ENCODE assay signal across 25 cellular contexts in genomic region chr21:42846221-42846620, GRCh38. TPM values are rescaled to one million over a fixed set of nuclear protein-coding genes. Genes with fewer than 3 reads are reported as not detected.
DNase-seq lines count a peak whose midpoint lies in the region; ATAC-seq, FAIRE-seq and TF ChIP-seq lines count a peak whose summit lies in the region.
"Had no signal": no experiment of that assay in that cellular context is flagged by ENCODE, and none has a peak within 500 bp of the region (broad histone marks: within the 10 kb centered on the region; RNA-seq: fewer than 3 reads in every experiment).

No MANE protein-coding gene starts in this region.

- no peaks in the 10 kb centered on the region for H3K9me3 Mint-ChIP-seq in activated CD4-positive, alpha-beta T cell treated with anti-CD3 and anti-CD28 coated beads for 36 hours (ENCODE audit: low read depth)
- H3K9me3 Mint-ChIP-seq: dendritic cell treated with granulocyte-macrophage colony-stimulating factor and Interleukin-4, amounts not matched to agents 40 ng/mL and 50 ng/mL, for 4 days had no signal

- no peak overlapping the region for H2AK5ac ChIP-seq in neuronal stem cell (ENCODE audit: low read depth, low read length)

- H2BK120ac ChIP-seq in neuronal stem cell (ENCODE audit: low read depth, low read length), result no peak overlapping the region

- DNase-seq in activated CD4-positive, alpha-beta T cell treated with anti-CD3 and anti-CD28 coated beads for 48 hours, result peak; percentile 1
- DNase-seq in activated CD4-positive, alpha-beta T cell treated with anti-CD3 and anti-CD28 coated beads for 36 hours, result no peak
- peak in 2 of 3 donors; percentile 31 to 35 for DNase-seq in right lobe of liver
- DNase-seq in HepG2 (ENCODE audit: low spot score), result no peak
- DNase-seq in neuronal stem cell (ENCODE audit: low spot score), result no peak
- no peak for DNase-seq in urothelium cell line (ENCODE audit: low spot score)
- no peak for DNase-seq in activated gamma-delta T cell treated with Interleukin-2 at 50 U/mL for 16 hours
- no peak for DNase-seq in transverse colon
- DNase-seq: activated CD4-positive, alpha-beta T cell treated with anti-CD3 and anti-CD28 coated beads for 4 hours; activated naive CD4-positive, alpha-beta T cell treated with Interleukin-2 at 50 U/mL for 16 hours; Calu3; MV-4-11; NCI-H1694 treated with DMSO at 0.1 percent for 48 hours; NCI-H526 treated with DMSO at 0.1 percent for 48 hours; small intestine; stimulated activated CD4-positive, alpha-beta T cell treated with anti-CD3 and anti-CD28 coated beads, Interleukin-4, amount 100 ng/mL, for 1 hour; stimulated activated naive CD8-positive, alpha-beta T cell treated with anti-CD3 and anti-CD28 coated beads, Interleukin-15, Interleukin-2, amounts not matched to agents 100 U/mL and 50 U/mL, for 24 hours had no signal

- H3K4me3 Mint-ChIP-seq in activated CD4-positive, alpha-beta T cell treated with anti-CD3 and anti-CD28 coated beads for 36 hours, result no peak overlapping the region
- H3K4me3 Mint-ChIP-seq: dendritic cell treated with granulocyte-macrophage colony-stimulating factor and Interleukin-4, amounts not matched to agents 40 ng/mL and 50 ng/mL, for 4 days had no signal

- H3K36me3 Mint-ChIP-seq in activated CD4-positive, alpha-beta T cell treated with anti-CD3 and anti-CD28 coated beads for 36 hours (ENCODE audit: low read depth), result peaks cover 58% of the 10 kb centered on the region

- no peak overlapping the region for H2BK12ac ChIP-seq in neuronal stem cell (ENCODE audit: low read length)

- peaks cover 15% of the 10 kb centered on the region for H3K79me1 ChIP-seq in neuronal stem cell (ENCODE audit: low read depth, low read length)

- BruUV-seq in HepG2 (replicated peaks; lab: Mats Ljungman, UMichigan), result no TSS peak

- no peak for TF ChIP-seq CTCF in right lobe of liver (IDR thresholded peaks at IDR 0.05)
- no peak for TF ChIP-seq CTCF in HepG2 (CRISPR knock-in tag; IDR thresholded peaks at IDR 0.05)
- no peak for TF ChIP-seq CTCF in transverse colon (IDR thresholded peaks at IDR 0.05)

- no peak overlapping the region for H3K18ac ChIP-seq in neuronal stem cell (ENCODE audit: low read length)

- H3K4me2 ChIP-seq in HepG2 (ENCODE audit: low read depth, low read length) (no peak overlapping the region), neuronal stem cell (ENCODE audit: insufficient read depth, low read length, poor library complexity, severe bottlenecking) (no peak overlapping the region)
- H3K4me2 ChIP-seq: A549 had no signal

- H3K4me3 ChIP-seq in right lobe of liver (no peak overlapping the region), HepG2 (replicated peaks in 1 of 3; ENCODE audit: insufficient read depth in 1 of 3, low read depth in 2 of 3, low read length in 3 of 3) (no peak overlapping the region), neuronal stem cell (ENCODE audit: low read length in 2 of 2) (no peak overlapping the region), transverse colon (no peak overlapping the region)
- H3K4me3 ChIP-seq: A549, cardiac muscle cell, prostate gland, tibial nerve had no signal

- intact Hi-C loops in activated CD4-positive, alpha-beta T cell treated with anti-CD3 and anti-CD28 coated beads for 36 hours (cut with DNase I, micrococcal nuclease), result no loop called here
- intact Hi-C loops in right lobe of liver (cut with DNase I) (no loop called here), HepG2 (cut with micrococcal nuclease; ENCODE audit: unreplicated experiment) (no loop called here), transverse colon (cut with DNase I; ENCODE audit: low total_unique reads) (no loop called here)

- in situ Hi-C loops in HepG2 (cut with HindIII; ENCODE audit: extremely low pct_ligation_motif_present, low pct_unique_long_range_greater_than_20kb) (no loop called here), transverse colon (cut with MboI; ENCODE audit: low pct_ligation_motif_present in 1 of 4, low pct_unique_long_range_greater_than_20kb in 1 of 4, low sequenced_read_pairs in 3 of 4) (no loop called here)

- no peak overlapping the region for H3K4ac ChIP-seq in neuronal stem cell (ENCODE audit: low read length)

- H3K27me3 ChIP-seq in right lobe of liver (no peaks in the 10 kb centered on the region), HepG2 (ENCODE audit: control insufficient read depth in 1 of 2, insufficient read depth in 2 of 2, low read length in 2 of 2) (no peaks in the 10 kb centered on the region), neuronal stem cell (ENCODE audit: control insufficient read depth in 3 of 3, insufficient read depth in 3 of 3, low read depth in 1 of 3, low read length in 3 of 3) (no peaks in the 10 kb centered on the region), transverse colon (no peaks in the 10 kb centered on the region)
- H3K27me3 ChIP-seq: cardiac muscle cell, tibial nerve had no signal

- no peak overlapping the region for H3K27ac ChIP-seq in right lobe of liver
- no peak overlapping the region for H3K27ac ChIP-seq in HepG2 (ENCODE audit: extremely low read length, insufficient read depth, low read length)
- no peak overlapping the region for H3K27ac ChIP-seq in neuronal stem cell (replicated peaks; ENCODE audit: low read length)
- H3K27ac ChIP-seq in transverse colon, result no peak overlapping the region
- H3K27ac ChIP-seq: A549, cardiac muscle cell, tibial nerve had no signal

- no peak for ATAC-seq in activated CD4-positive, alpha-beta T cell treated with anti-CD3 and anti-CD28 coated beads for 36 hours
- no peak for ATAC-seq in right lobe of liver
- ATAC-seq in HepG2, result no peak
- ATAC-seq: A549; left lobe of liver; stimulated activated naive CD8-positive, alpha-beta T cell treated with anti-CD3 and anti-CD28 coated beads, Interleukin-15, Interleukin-2, amounts not matched to agents 100 U/mL and 50 U/mL, for 24 hours had no signal

- CTCF ChIA-PET in activated CD4-positive, alpha-beta T cell treated with anti-CD3 and anti-CD28 coated beads for 36 hours (lab: Charles Lee), result no interaction called here
- CTCF ChIA-PET in HepG2 (lab: Yijun Ruan, JAX; ENCODE audit: low intra/inter-chr PET ratio, low total read pairs), result no interaction called here

- no peak overlapping the region for H2BK15ac ChIP-seq in neuronal stem cell (ENCODE audit: low read length)

- no peaks in the 10 kb centered on the region for H3K4me1 Mint-ChIP-seq in activated CD4-positive, alpha-beta T cell treated with anti-CD3 and anti-CD28 coated beads for 36 hours

- H2BK5ac ChIP-seq in neuronal stem cell (ENCODE audit: low read length), result no peak overlapping the region

- H3K79me2 ChIP-seq in HepG2 (ENCODE audit: insufficient read depth, low read length), result peaks cover 6% of the 10 kb centered on the region

- TF ChIP-seq EP300 in HepG2 (IDR thresholded peaks at IDR 0.05; ENCODE audit: low read depth in 2 of 2, low read length in 2 of 2) (no peak), HepG2 (CRISPR knock-in tag; IDR thresholded peaks at IDR 0.05; ENCODE audit: borderline replicate concordance) (no peak), transverse colon (IDR thresholded peaks at IDR 0.05; ENCODE audit: low read depth) (no peak)

- TF ChIP-seq RAD21 in HepG2 (CRISPR knock-in tag; IDR thresholded peaks at IDR 0.05), result no peak

- H3K4me1 ChIP-seq in right lobe of liver, result peaks cover 0 to 19% (median 12%) of the 10 kb centered on the region in 4 donors
- H3K4me1 ChIP-seq in HepG2 (ENCODE audit: insufficient read depth, low read length), result no peaks in the 10 kb centered on the region
- H3K4me1 ChIP-seq in neuronal stem cell (ENCODE audit: control insufficient read depth in 2 of 2, insufficient read depth in 1 of 2, low read depth in 1 of 2, low read length in 2 of 2), result peaks cover 0 to 4% of the 10 kb centered on the region in 2 donors
- no peaks in the 10 kb centered on the region for H3K4me1 ChIP-seq in transverse colon
- H3K4me1 ChIP-seq: A549, prostate gland, tibial nerve had no signal

- POLR2A ChIA-PET in activated CD4-positive, alpha-beta T cell treated with anti-CD3 and anti-CD28 coated beads for 36 hours (lab: Charles Lee), result no interaction called here
- POLR2A ChIA-PET in HepG2 (lab: Yijun Ruan, JAX), result no interaction called here

- no peak overlapping the region for H2AFZ ChIP-seq in HepG2 (ENCODE audit: low read length)
- H2AFZ ChIP-seq in neuronal stem cell (ENCODE audit: low read length), result no peak overlapping the region

- peaks cover 0 to 35% (median 9%) of the 10 kb centered on the region in 4 donors for H3K36me3 ChIP-seq in right lobe of liver
- peaks cover 22 to 76% of the 10 kb centered on the region in 2 experiments for H3K36me3 ChIP-seq in HepG2 (replicated peaks in 1 of 2; ENCODE audit: control insufficient read depth in 1 of 2, insufficient read depth in 2 of 2, low read length in 2 of 2)
- H3K36me3 ChIP-seq in neuronal stem cell (replicated peaks in 1 of 2; ENCODE audit: control insufficient read depth in 2 of 2, insufficient read depth in 2 of 2, low read length in 2 of 2), result peaks cover 46 to 81% of the 10 kb centered on the region in 2 donors
- H3K36me3 ChIP-seq in transverse colon, result peaks cover 0 to 17% (median 8%) of the 10 kb centered on the region in 4 donors

- no peak for TF ChIP-seq POLR2A in right lobe of liver (IDR thresholded peaks at IDR 0.05)
- no peak for TF ChIP-seq POLR2A in HepG2 (IDR thresholded peaks at IDR 0.05; ENCODE audit: insufficient read depth in 1 of 2, low read depth in 2 of 2, low read length in 2 of 2)
- no peak for TF ChIP-seq POLR2A in transverse colon (IDR thresholded peaks at IDR 0.05)

- no peak overlapping the region for H3K27ac Mint-ChIP-seq in activated CD4-positive, alpha-beta T cell treated with anti-CD3 and anti-CD28 coated beads for 36 hours
- H3K27ac Mint-ChIP-seq: dendritic cell treated with granulocyte-macrophage colony-stimulating factor and Interleukin-4, amounts not matched to agents 40 ng/mL and 50 ng/mL, for 4 days had no signal

- no peak overlapping the region for H3K23ac ChIP-seq in neuronal stem cell (ENCODE audit: low read depth, low read length, poor library complexity)

- 100% methylated on average over 3 of the region's 10 CpGs for WGBS in right lobe of liver (ENCODE audit: insufficient coverage, low coverage, low lambda C conversion rate, missing lambda C conversion rate)
- over 99% methylated on average over 10 of the region's 10 CpGs for WGBS in HepG2 (ENCODE audit: low lambda C conversion rate)
- no CpG with 5 or more reads among the region's 10 CpGs for WGBS in neuronal stem cell (ENCODE audit: extremely low coverage in 2 of 2, insufficient read length in 2 of 2, insufficient replicate concordance in 1 of 2), 2 donors
- WGBS in transverse colon (ENCODE audit: low coverage in 1 of 2), 2 donors, result 83 to 94% methylated on average over 6 to 10 of the region's 10 CpGs

- H4K91ac ChIP-seq in neuronal stem cell (ENCODE audit: low read depth, low read length, poor library complexity), result peak overlapping the region; percentile 67

- H3K9ac ChIP-seq in HepG2 (ENCODE audit: insufficient read depth, low read depth, low read length) (no peak overlapping the region), neuronal stem cell (ENCODE audit: low read depth, low read length, poor library complexity) (no peak overlapping the region)

- no peak overlapping the region for H4K8ac ChIP-seq in neuronal stem cell (ENCODE audit: low read depth, low read length)

- no peak overlapping the region for H3K14ac ChIP-seq in neuronal stem cell (ENCODE audit: low read length)

- H4K20me1 ChIP-seq in HepG2 (ENCODE audit: insufficient read depth, low read length), result no peaks in the 10 kb centered on the region

- FAIRE-seq in HepG2 (lab: Jason Lieb, UNC) (no peak), urothelium cell line (lab: Jason Lieb, UNC) (no peak)
- FAIRE-seq: A549, endometrium, GM19239, small intestine had no signal

- no peaks in the 10 kb centered on the region for H3K27me3 Mint-ChIP-seq in activated CD4-positive, alpha-beta T cell treated with anti-CD3 and anti-CD28 coated beads for 36 hours
- H3K27me3 Mint-ChIP-seq: dendritic cell treated with granulocyte-macrophage colony-stimulating factor and Interleukin-4, amounts not matched to agents 40 ng/mL and 50 ng/mL, for 4 days had no signal

- H3K9me3 ChIP-seq in right lobe of liver (no peaks in the 10 kb centered on the region), HepG2 (ENCODE audit: low read length) (no peaks in the 10 kb centered on the region), neuronal stem cell (replicated peaks in 1 of 2; ENCODE audit: control insufficient read depth in 2 of 2, insufficient read depth in 1 of 2, low read depth in 1 of 2, low read length in 2 of 2) (peaks cover 0 to 2% of the 10 kb centered on the region in 2 donors), transverse colon (no peaks in the 10 kb centered on the region)
- H3K9me3 ChIP-seq: A549, prostate gland, tibial nerve had no signal

RNA-seq across cellular contexts. Expression of gene WDR4, which starts 33.1 kb away (rescaled TPM):
- total RNA-seq in activated CD4-positive, alpha-beta T cell treated with anti-CD3 and anti-CD28 coated beads for 36 hours, result 10 to 100 TPM; 34.0 to 46.5 TPM
- total RNA-seq in right lobe of liver (10 to 100 TPM in 1 of 6 experiments, 1 to 10 TPM in 5; 6.3 to 10.5 (median 8.0) TPM), HepG2 (2016; rRNA removed; fragmentation: Illumina TruSeq; extraction: Trizol) (14.4 and 14.8 TPM in 2 replicates), transverse colon (10 to 100 TPM in 2 of 4 donors, 1 to 10 TPM in 2; 6.6 to 22.7 (median 10.3) TPM)
- 5.6 and 6.6 TPM in 2 replicates for total RNA-seq in HepG2 (2016; cell fraction: cytosol; rRNA removed; fragmentation: Illumina TruSeq; extraction: Trizol; ENCODE audit: low read depth)
- 13.1 and 14.9 TPM in 2 replicates for total RNA-seq in HepG2 (2016; cell fraction: insoluble cytoplasmic fraction; rRNA removed; fragmentation: Illumina TruSeq; extraction: Trizol)
- total RNA-seq in HepG2 (2016; cell fraction: membrane; rRNA removed; fragmentation: Illumina TruSeq; extraction: Trizol), result 6.4 and 7.7 TPM in 2 replicates
- 19.0 and 23.6 TPM in 2 replicates for total RNA-seq in HepG2 (2016; cell fraction: nucleus; rRNA removed; fragmentation: Illumina TruSeq; extraction: Trizol)
- polyA plus RNA-seq in HepG2 (2011; rRNA removed), result 10.9 and 11.3 TPM in 2 replicates
- 9.4 and 15.2 TPM in 2 replicates for polyA plus RNA-seq in HepG2 (2011; cell fraction: cytosol; rRNA removed)
- 45.2 and 52.9 TPM in 2 replicates for polyA plus RNA-seq in HepG2 (2011; cell fraction: nucleus; rRNA removed)
- 10.2 and 10.8 TPM in 2 replicates for polyA plus RNA-seq in HepG2 (2012)
- polyA plus RNA-seq in HepG2 (2016; cell fraction: cytosol; fragmentation: Illumina TruSeq; extraction: Trizol; ENCODE audit: low read depth), result 3.4 and 3.8 TPM in 2 replicates
- 17.9 and 21.8 TPM in 2 replicates for polyA plus RNA-seq in HepG2 (2016; cell fraction: insoluble cytoplasmic fraction; fragmentation: Illumina TruSeq; extraction: Trizol; ENCODE audit: low read depth)
- polyA plus RNA-seq in HepG2 (2016; cell fraction: membrane; fragmentation: Illumina TruSeq; extraction: Trizol; ENCODE audit: low read depth), result 5.6 and 6.6 TPM in 2 replicates
- polyA plus RNA-seq in HepG2 (2016; cell fraction: nucleus; fragmentation: Illumina TruSeq; extraction: Trizol; ENCODE audit: insufficient read depth, low read depth), result 29.4 and 30.7 TPM in 2 replicates
- polyA minus RNA-seq in HepG2 (2011; rRNA and poly(A)+ RNA removed; ENCODE audit: low replicate concordance), result 35.6 and 97.8 TPM in 2 replicates
- polyA minus RNA-seq in HepG2 (2011; cell fraction: cytosol; rRNA and poly(A)+ RNA removed), result 5.3 and 5.5 TPM in 2 replicates
- polyA minus RNA-seq in HepG2 (2011; cell fraction: nucleus; rRNA and poly(A)+ RNA removed), result 31.8 and 38.4 TPM in 2 replicates
- polyA plus RNA-seq in neuronal stem cell (2013, experiment 1 of 2), result 6.2 TPM
- 6.2 TPM for polyA plus RNA-seq in neuronal stem cell (2013, experiment 2 of 2)

RNA-seq across cellular contexts. Expression of gene NDUFV3, which starts 46.9 kb away (rescaled TPM):
- 10 to 100 TPM; 24.6 to 31.8 TPM for total RNA-seq in activated CD4-positive, alpha-beta T cell treated with anti-CD3 and anti-CD28 coated beads for 36 hours
- total RNA-seq in right lobe of liver, result 10 to 100 TPM; 18.9 to 39.1 (median 23.6) TPM
- 29.6 and 35.7 TPM in 2 replicates for total RNA-seq in HepG2 (2016; rRNA removed; fragmentation: Illumina TruSeq; extraction: Trizol)
- 10.7 and 12.6 TPM in 2 replicates for total RNA-seq in HepG2 (2016; cell fraction: cytosol; rRNA removed; fragmentation: Illumina TruSeq; extraction: Trizol; ENCODE audit: low read depth)
- total RNA-seq in HepG2 (2016; cell fraction: insoluble cytoplasmic fraction; rRNA removed; fragmentation: Illumina TruSeq; extraction: Trizol), result 29.5 and 34.4 TPM in 2 replicates
- 17.4 and 17.6 TPM in 2 replicates for total RNA-seq in HepG2 (2016; cell fraction: membrane; rRNA removed; fragmentation: Illumina TruSeq; extraction: Trizol)
- 14.6 and 17.9 TPM in 2 replicates for total RNA-seq in HepG2 (2016; cell fraction: nucleus; rRNA removed; fragmentation: Illumina TruSeq; extraction: Trizol)
- polyA plus RNA-seq in HepG2 (2011; rRNA removed), result 14.2 and 15.4 TPM in 2 replicates
- 15.0 and 17.3 TPM in 2 replicates for polyA plus RNA-seq in HepG2 (2011; cell fraction: cytosol; rRNA removed)
- 11.9 and 13.2 TPM in 2 replicates for polyA plus RNA-seq in HepG2 (2011; cell fraction: nucleus; rRNA removed)
- 17.6 and 21.1 TPM in 2 replicates for polyA plus RNA-seq in HepG2 (2012)
- polyA plus RNA-seq in HepG2 (2016; cell fraction: cytosol; fragmentation: Illumina TruSeq; extraction: Trizol; ENCODE audit: low read depth), result 11.7 and 13.4 TPM in 2 replicates
- 27.9 and 29.5 TPM in 2 replicates for polyA plus RNA-seq in HepG2 (2016; cell fraction: insoluble cytoplasmic fraction; fragmentation: Illumina TruSeq; extraction: Trizol; ENCODE audit: low read depth)
- polyA plus RNA-seq in HepG2 (2016; cell fraction: membrane; fragmentation: Illumina TruSeq; extraction: Trizol; ENCODE audit: low read depth), result 13.6 and 15.3 TPM in 2 replicates
- polyA plus RNA-seq in HepG2 (2016; cell fraction: nucleus; fragmentation: Illumina TruSeq; extraction: Trizol; ENCODE audit: insufficient read depth, low read depth), result 20.7 and 24.6 TPM in 2 replicates
- 10.6 and 20.7 TPM in 2 replicates for polyA minus RNA-seq in HepG2 (2011; rRNA and poly(A)+ RNA removed; ENCODE audit: low replicate concordance)
- 14.2 and 15.6 TPM in 2 replicates for polyA minus RNA-seq in HepG2 (2011; cell fraction: cytosol; rRNA and poly(A)+ RNA removed)
- 8.2 and 14.2 TPM in 2 replicates for polyA minus RNA-seq in HepG2 (2011; cell fraction: nucleus; rRNA and poly(A)+ RNA removed)
- polyA plus RNA-seq in neuronal stem cell (2013, experiment 1 of 2), result 25.5 TPM
- polyA plus RNA-seq in neuronal stem cell (2013, experiment 2 of 2), result 25.6 TPM
- 10 to 100 TPM; 45.6 to 82.8 (median 64.1) TPM for total RNA-seq in transverse colon

Comparison
In these comparisons a context has a peak if more than half of its experiments do, and no peak if none do; other contexts are left out.
1. DNase-seq: peak in activated CD4-positive, alpha-beta T cell treated with anti-CD3 and anti-CD28 coated beads for 48 hours (single experiment) and right lobe of liver (2 of 3); none in activated CD4-positive, alpha-beta T cell treated with anti-CD3 and anti-CD28 coated beads for 36 hours (single experiment), HepG2 (single experiment), neuronal stem cell (single experiment), urothelium cell line (single experiment), activated gamma-delta T cell treated with Interleukin-2 at 50 U/mL for 16 hours (single experiment) and transverse colon (single experiment).